1 cellular context compared by ENCODE assay signal in the genomic region with DNA sequence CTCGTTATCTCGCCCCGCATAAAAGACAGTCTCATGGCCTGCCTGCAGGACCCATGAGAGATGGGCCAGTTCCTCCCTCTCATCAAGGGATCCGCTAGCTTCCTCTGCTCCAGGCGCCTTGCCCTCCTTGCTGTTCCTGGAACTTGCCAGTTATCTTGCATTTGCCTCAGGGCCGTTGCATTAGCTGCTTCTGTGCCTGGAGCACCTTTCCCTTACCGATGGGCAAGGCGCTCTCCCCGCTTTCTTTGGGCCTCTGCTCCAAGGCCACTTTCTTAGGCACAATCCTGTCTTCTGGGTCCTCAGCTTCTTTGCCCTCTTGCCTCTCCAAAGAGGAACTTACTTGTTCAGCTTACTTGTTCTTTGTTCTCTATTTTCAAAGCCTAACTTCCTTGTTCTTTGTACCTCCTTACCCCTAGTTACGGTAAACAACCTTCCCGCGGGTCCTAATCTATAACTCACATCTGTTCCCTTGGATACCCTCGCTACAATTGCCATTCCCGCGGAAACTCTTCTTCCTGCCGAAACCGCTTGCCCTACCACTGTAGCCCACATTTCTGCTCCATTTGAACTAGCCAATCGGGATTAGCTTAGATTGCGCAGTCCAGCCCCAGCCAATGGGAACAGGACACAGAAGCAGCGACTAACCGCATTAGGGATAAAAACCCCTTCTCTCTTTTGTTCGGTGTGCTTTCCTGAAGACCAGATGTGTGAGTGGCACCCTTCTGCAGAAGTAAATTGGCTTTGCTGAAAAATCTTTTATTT.
TF ChIP-seq lines count a peak whose summit lies in the region.

No MANE protein-coding gene starts in this region.

TF ChIP-seq in neural cell, 6 proteins besides CTCF, POLR2A, EP300 and RAD21 (continued from another document):
- TF ChIP-seq, protein P1, sequence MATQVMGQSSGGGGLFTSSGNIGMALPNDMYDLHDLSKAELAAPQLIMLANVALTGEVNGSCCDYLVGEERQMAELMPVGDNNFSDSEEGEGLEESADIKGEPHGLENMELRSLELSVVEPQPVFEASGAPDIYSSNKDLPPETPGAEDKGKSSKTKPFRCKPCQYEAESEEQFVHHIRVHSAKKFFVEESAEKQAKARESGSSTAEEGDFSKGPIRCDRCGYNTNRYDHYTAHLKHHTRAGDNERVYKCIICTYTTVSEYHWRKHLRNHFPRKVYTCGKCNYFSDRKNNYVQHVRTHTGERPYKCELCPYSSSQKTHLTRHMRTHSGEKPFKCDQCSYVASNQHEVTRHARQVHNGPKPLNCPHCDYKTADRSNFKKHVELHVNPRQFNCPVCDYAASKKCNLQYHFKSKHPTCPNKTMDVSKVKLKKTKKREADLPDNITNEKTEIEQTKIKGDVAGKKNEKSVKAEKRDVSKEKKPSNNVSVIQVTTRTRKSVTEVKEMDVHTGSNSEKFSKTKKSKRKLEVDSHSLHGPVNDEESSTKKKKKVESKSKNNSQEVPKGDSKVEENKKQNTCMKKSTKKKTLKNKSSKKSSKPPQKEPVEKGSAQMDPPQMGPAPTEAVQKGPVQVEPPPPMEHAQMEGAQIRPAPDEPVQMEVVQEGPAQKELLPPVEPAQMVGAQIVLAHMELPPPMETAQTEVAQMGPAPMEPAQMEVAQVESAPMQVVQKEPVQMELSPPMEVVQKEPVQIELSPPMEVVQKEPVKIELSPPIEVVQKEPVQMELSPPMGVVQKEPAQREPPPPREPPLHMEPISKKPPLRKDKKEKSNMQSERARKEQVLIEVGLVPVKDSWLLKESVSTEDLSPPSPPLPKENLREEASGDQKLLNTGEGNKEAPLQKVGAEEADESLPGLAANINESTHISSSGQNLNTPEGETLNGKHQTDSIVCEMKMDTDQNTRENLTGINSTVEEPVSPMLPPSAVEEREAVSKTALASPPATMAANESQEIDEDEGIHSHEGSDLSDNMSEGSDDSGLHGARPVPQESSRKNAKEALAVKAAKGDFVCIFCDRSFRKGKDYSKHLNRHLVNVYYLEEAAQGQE (IDR thresholded peaks at IDR 0.05; ENCODE audit: borderline replicate concordance) = no peak
- TF ChIP-seq EZH2 (IDR thresholded peaks at IDR 0.05; ENCODE audit: borderline replicate concordance, insufficient read depth, low read length, poor library complexity, severe bottlenecking) = no peak
